ENCODE assay signal across 10 cellular contexts in the genomic region with DNA sequence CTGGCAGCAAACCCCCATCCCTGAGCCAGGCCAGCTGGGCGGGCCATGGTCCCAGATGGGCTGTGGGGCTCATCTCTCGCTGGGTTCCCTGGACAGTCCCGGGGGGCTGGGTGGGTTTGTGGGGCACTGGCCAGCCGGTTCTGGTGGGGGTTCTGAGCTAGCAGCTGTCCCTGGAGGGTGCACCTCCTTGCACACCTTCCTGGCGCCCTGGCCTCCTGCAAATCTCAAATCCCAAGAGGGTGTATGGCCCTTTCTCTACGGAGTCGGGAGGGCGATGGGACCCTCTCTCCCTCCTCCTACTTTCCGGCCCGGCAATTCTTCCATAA. TPM values are rescaled to one million over a fixed set of nuclear protein-coding genes. Genes with fewer than 3 reads are reported as not detected.
DNase-seq lines count a peak whose midpoint lies in the region; ATAC-seq and TF ChIP-seq lines count a peak whose summit lies in the region.
"Had no signal": no experiment of that assay in that cellular context is flagged by ENCODE, and none has a peak within 500 bp of the region (broad histone marks: within the 10 kb centered on the region; RNA-seq: fewer than 3 reads in every experiment).

No MANE protein-coding gene starts in this region.

- ATAC-seq in right lobe of liver (peak in 1 of 4 donors; percentile 1), HG02973 (IDR thresholded peaks at IDR 0.05; ENCODE audit: unreplicated experiment) (no peak), GM19351 (IDR thresholded peaks at IDR 0.05; ENCODE audit: unreplicated experiment) (no peak)

- 18% methylated on average over 2 of the region's 10 CpGs for WGBS in right lobe of liver (ENCODE audit: insufficient coverage, low coverage, low lambda C conversion rate, missing lambda C conversion rate)

- peaks cover 5% of the 10 kb centered on the region for H3K9me3 Mint-ChIP-seq in activated CD4-positive, alpha-beta T cell treated with anti-CD3 and anti-CD28 coated beads, Interleukin-2, amount 10 ng/mL, durations not matched to agents 7 days and 5 days
- peaks cover 0 to 6% (median 0%) of the 10 kb centered on the region in 5 experiments for H3K9me3 Mint-ChIP-seq in brain

- H3K4me1 ChIP-seq in right lobe of liver: peaks cover 0 to 59% (median 23%) of the 10 kb centered on the region in 4 donors
- H3K4me1 ChIP-seq in stomach smooth muscle (ENCODE audit: control insufficient read depth, insufficient read depth, low read length): peaks cover 88% of the 10 kb centered on the region

- H3K27me3 ChIP-seq in right lobe of liver (no peaks in the 10 kb centered on the region), stomach smooth muscle (ENCODE audit: control insufficient read depth in 1 of 2, insufficient read depth in 2 of 2, low read length in 2 of 2) (no peaks in the 10 kb centered on the region)

- H3K9ac ChIP-seq in stomach smooth muscle (ENCODE audit: low read length in 2 of 2): peak overlapping the region in 1 of 2 donors; percentile 0

- no peaks in the 10 kb centered on the region for H3K36me3 ChIP-seq in right lobe of liver
- H3K36me3 ChIP-seq in stomach smooth muscle (ENCODE audit: control insufficient read depth in 2 of 2, insufficient read depth in 2 of 2, low read length in 2 of 2): no peaks in the 10 kb centered on the region

- H3K4me3 ChIP-seq in right lobe of liver (peak overlapping the region in 1 of 3 donors; percentile 38), stomach smooth muscle (ENCODE audit: low read length in 2 of 2) (peak overlapping the region in 1 of 2 donors; percentile 68)
- H3K4me3 ChIP-seq: GM12878 had no signal

- TF ChIP-seq CTCF in brain (conservative IDR thresholded peaks at IDR 0.05) (no peak), right lobe of liver (IDR thresholded peaks at IDR 0.05) (no peak)

- peak overlapping the region; percentile 27 for H3K4me3 Mint-ChIP-seq in activated CD4-positive, alpha-beta T cell treated with anti-CD3 and anti-CD28 coated beads, Interleukin-2, amount 10 ng/mL, durations not matched to agents 7 days and 5 days
- H3K4me3 Mint-ChIP-seq in brain: peak overlapping the region; percentile 62 to 84 (median 77)

- H3K27ac ChIP-seq in right lobe of liver (peak overlapping the region in 2 of 3 donors; percentile 16 to 53), stomach smooth muscle (ENCODE audit: low read length) (peak overlapping the region; percentile 99)

- no peaks in the 10 kb centered on the region for H3K36me3 Mint-ChIP-seq in activated CD4-positive, alpha-beta T cell treated with anti-CD3 and anti-CD28 coated beads, Interleukin-2, amount 10 ng/mL, durations not matched to agents 7 days and 5 days (ENCODE audit: low read depth)
- H3K36me3 Mint-ChIP-seq in brain: no peaks in the 10 kb centered on the region

- H3K27ac Mint-ChIP-seq in activated CD4-positive, alpha-beta T cell treated with anti-CD3 and anti-CD28 coated beads, Interleukin-2, amount 10 ng/mL, durations not matched to agents 7 days and 5 days: no peak overlapping the region
- peak overlapping the region; percentile 74 to 89 (median 86) for H3K27ac Mint-ChIP-seq in brain

- POLR2A ChIA-PET in activated CD4-positive, alpha-beta T cell treated with anti-CD3 and anti-CD28 coated beads, Interleukin-2, amount 10 ng/mL, durations not matched to agents 7 days and 5 days (lab: Charles Lee): no interaction called here

- H3K4me1 Mint-ChIP-seq in activated CD4-positive, alpha-beta T cell treated with anti-CD3 and anti-CD28 coated beads, Interleukin-2, amount 10 ng/mL, durations not matched to agents 7 days and 5 days: no peaks in the 10 kb centered on the region
- H3K4me1 Mint-ChIP-seq in brain: peaks cover 41% of the 10 kb centered on the region

- CTCF ChIA-PET in activated CD4-positive, alpha-beta T cell treated with anti-CD3 and anti-CD28 coated beads, Interleukin-2, amount 10 ng/mL, durations not matched to agents 7 days and 5 days (lab: Charles Lee): interaction anchor here (0.7 to 1.8 kb wide), 6 partner anchors 14 to 67 kb away, joined by 3 to 5 read pairs (median 4); no protein-coding TSS in a partner anchor

- peaks cover 27% of the 10 kb centered on the region for H3K27me3 Mint-ChIP-seq in activated CD4-positive, alpha-beta T cell treated with anti-CD3 and anti-CD28 coated beads, Interleukin-2, amount 10 ng/mL, durations not matched to agents 7 days and 5 days
- H3K27me3 Mint-ChIP-seq in brain: peaks cover 4% of the 10 kb centered on the region

- H3K9me3 ChIP-seq in right lobe of liver (no peaks in the 10 kb centered on the region), stomach smooth muscle (ENCODE audit: control insufficient read depth in 2 of 2, low read length in 2 of 2) (no peaks in the 10 kb centered on the region)

- no peak for TF ChIP-seq POLR2A in right lobe of liver (IDR thresholded peaks at IDR 0.05)

- DNase-seq in activated CD4-positive, alpha-beta T cell treated with anti-CD3 and anti-CD28 coated beads, Interleukin-2, amount 10 ng/mL, durations not matched to agents 7 days and 5 days: no peak
- DNase-seq in activated CD4-positive, alpha-beta T cell treated with anti-CD3 and anti-CD28 coated beads, Interleukin-2, amount 50 U/mL, for 4 hours: no peak
- DNase-seq in right lobe of liver: no peak
- no peak for DNase-seq in stimulated activated CD4-positive, alpha-beta T cell treated with anti-CD3 and anti-CD28 coated beads, Interleukin-1b, Interleukin-23, amount 100 ng/mL, for 48 hours

- intact Hi-C loops in right lobe of liver (cut with DNase I): no loop called here

RNA-seq across cellular contexts. Expression of a gene that starts 1.2 kb away (rescaled TPM):
- total RNA-seq in activated CD4-positive, alpha-beta T cell treated with anti-CD3 and anti-CD28 coated beads, Interleukin-2, amount 10 ng/mL, durations not matched to agents 7 days and 5 days: under 1 TPM; 0.64 to 0.67 TPM
- polyA plus RNA-seq in brain (ENCODE audit: insufficient read depth, low read depth, low replicate concordance): 17.5 TPM
- 10 to 100 TPM; 30.3 to 80.8 (median 47.1) TPM for total RNA-seq in right lobe of liver

RNA-seq across cellular contexts. Expression of a gene that starts 18.6 kb away (rescaled TPM):
- 1,000 to 10,000 TPM; 1,391 to 1,979 TPM for total RNA-seq in activated CD4-positive, alpha-beta T cell treated with anti-CD3 and anti-CD28 coated beads, Interleukin-2, amount 10 ng/mL, durations not matched to agents 7 days and 5 days
- 5,928 TPM for polyA plus RNA-seq in brain (ENCODE audit: insufficient read depth, low read depth, low replicate concordance)
- total RNA-seq in right lobe of liver: 100 to 1,000 TPM; 339 to 696 (median 413) TPM

RNA-seq across cellular contexts. Expression of a gene that starts 38.8 kb away (rescaled TPM):
- 10 to 100 TPM; 19.1 to 22.5 TPM for total RNA-seq in activated CD4-positive, alpha-beta T cell treated with anti-CD3 and anti-CD28 coated beads, Interleukin-2, amount 10 ng/mL, durations not matched to agents 7 days and 5 days
- 12.0 TPM for polyA plus RNA-seq in brain (ENCODE audit: insufficient read depth, low read depth, low replicate concordance)
- total RNA-seq in right lobe of liver: 1 to 10 TPM; 1.4 to 2.9 (median 2.5) TPM

RNA-seq across cellular contexts. Expression of a gene that starts 59.1 kb away (rescaled TPM):
- total RNA-seq in activated CD4-positive, alpha-beta T cell treated with anti-CD3 and anti-CD28 coated beads, Interleukin-2, amount 10 ng/mL, durations not matched to agents 7 days and 5 days: not detected
- polyA plus RNA-seq in brain (ENCODE audit: insufficient read depth, low read depth, low replicate concordance): 0.92 TPM
- not detected for total RNA-seq in right lobe of liver
- total RNA-seq: GM12878, RPMI7951 had no signal
- polyA plus RNA-seq: GM12878 had no signal

Comparison
In these comparisons a context has a peak if more than half of its experiments do, and no peak if none do; other contexts are left out.
1. RNA of a gene that starts 1.2 kb away (total RNA-seq): 30.3 to 80.8 TPM in right lobe of liver; 0.64 to 0.67 TPM in activated CD4-positive, alpha-beta T cell treated with anti-CD3 and anti-CD28 coated beads, Interleukin-2, amount 10 ng/mL, durations not matched to agents 7 days and 5 days; every median in the first group is over 10 times any median in the second.
2. RNA of a gene that starts 38.8 kb away (total RNA-seq): 19.1 to 22.5 TPM in activated CD4-positive, alpha-beta T cell treated with anti-CD3 and anti-CD28 coated beads, Interleukin-2, amount 10 ng/mL, durations not matched to agents 7 days and 5 days; 1.4 to 2.9 TPM in right lobe of liver; every median in the first group is over 4 times any median in the second.